ENCODE assay signal across 19 cellular contexts in genomic region chr19:52034051-52034728, GRCh38. TPM values are rescaled to one million over a fixed set of nuclear protein-coding genes. Genes with fewer than 3 reads are reported as not detected.
DNase-seq lines count a peak whose midpoint lies in the region; ATAC-seq and TF ChIP-seq lines count a peak whose summit lies in the region.
"Had no signal": no experiment of that assay in that cellular context is flagged by ENCODE, and none has a peak within 500 bp of the region (broad histone marks: within the 10 kb centered on the region; RNA-seq: fewer than 3 reads in every experiment).

No MANE protein-coding gene starts in this region.

- H3K27ac ChIP-seq in mammary epithelial cell (ENCODE audit: insufficient read depth, low read depth, low read length): no peak overlapping the region
- H3K27ac ChIP-seq in hepatocyte: no peak overlapping the region
- H3K27ac ChIP-seq: cardiac muscle cell, left ventricle myocardium inferior had no signal

- H3K4me1 ChIP-seq in mammary epithelial cell (ENCODE audit: insufficient read depth, low read length): no peaks in the 10 kb centered on the region
- no peaks in the 10 kb centered on the region for H3K4me1 ChIP-seq in hepatocyte (ENCODE audit: insufficient read depth)
- H3K4me1 ChIP-seq: left ventricle myocardium inferior had no signal

- peaks cover 33% of the 10 kb centered on the region for H3K36me3 ChIP-seq in mammary epithelial cell (ENCODE audit: insufficient read depth, low read length)
- peaks cover 25% of the 10 kb centered on the region for H3K36me3 ChIP-seq in hepatocyte (replicated peaks; ENCODE audit: insufficient read depth, low read depth)

- no peak overlapping the region for H3K27ac Mint-ChIP-seq in MCF 10A (ENCODE audit: low read depth, unreplicated experiment)
- H3K27ac Mint-ChIP-seq: activated naive CD8-positive, alpha-beta T cell; IgD-negative memory B cell; stimulated activated naive CD8-positive, alpha-beta T cell treated with anti-CD3 and anti-CD28 coated beads, Interleukin-15, Interleukin-2, amounts not matched to agents 100 ng/mL and 50 ng/mL, for 24 hours had no signal

- H3K79me2 ChIP-seq in mammary epithelial cell (ENCODE audit: insufficient read depth, low read length) (no peaks in the 10 kb centered on the region), hepatocyte (peaks cover 5% of the 10 kb centered on the region)

- in situ Hi-C loops in mammary epithelial cell (cut with MboI; ENCODE audit: low sequenced_read_pairs in 2 of 2): no loop called here

- no peak overlapping the region for H3K9ac ChIP-seq in mammary epithelial cell (ENCODE audit: insufficient read depth, low read length)

- POLR2A ChIA-PET in MCF 10A (lab: Yijun Ruan, JAX): no interaction called here

- H3K36me3 Mint-ChIP-seq in MCF 10A (ENCODE audit: insufficient read depth, unreplicated experiment): peaks cover 68% of the 10 kb centered on the region

- H2AFZ ChIP-seq in mammary epithelial cell (ENCODE audit: low read depth, low read length) (no peak overlapping the region), hepatocyte (no peak overlapping the region)

- intact Hi-C loops in MCF 10A (cut with micrococcal nuclease) (no loop called here), mammary epithelial cell (cut with micrococcal nuclease) (no loop called here)

- DNase-seq in MCF 10A (ENCODE audit: unreplicated experiment) (peak; percentile 5), mammary epithelial cell (no peak), astrocyte of the hippocampus (ENCODE audit: low read depth, low spot score) (peak; percentile 5), hepatocyte (ENCODE audit: low spot score) (no peak), HPDE6-E6E7 (ENCODE audit: extremely low spot score) (no peak), activated gamma-delta T cell (lab: John Stamatoyannopoulos, UW) (no peak), NCI-H2171 treated with DMSO at 0.1 percent for 48 hours (lab: John Stamatoyannopoulos, UW) (no peak)
- DNase-seq: ACHN; activated CD4-positive, alpha-beta T cell treated with anti-CD3 and anti-CD28 coated beads, Interleukin-2, amount 50 U/mL, for 1 hour; activated T-cell treated with anti-CD3 and anti-CD28 coated beads for 4 hours; left ventricle myocardium inferior; NCI-H774; RPMI8226; stimulated activated CD4-positive, alpha-beta T cell treated with anti-CD3 and anti-CD28 coated beads, Interleukin-15, amount 100 ng/mL, for 24 hours had no signal

- H4K20me1 ChIP-seq in mammary epithelial cell (ENCODE audit: insufficient read depth, low read length) (no peaks in the 10 kb centered on the region), hepatocyte (ENCODE audit: insufficient read depth, poor library complexity, severe bottlenecking) (no peaks in the 10 kb centered on the region)

- peaks cover 65% of the 10 kb centered on the region for H3K9me3 ChIP-seq in mammary epithelial cell (replicated peaks; ENCODE audit: insufficient read depth, low read length)
- H3K9me3 ChIP-seq in hepatocyte (ENCODE audit: low read depth): peaks cover 60% of the 10 kb centered on the region

- BruUV-seq in MCF 10A (replicated peaks; lab: Mats Ljungman, UMichigan) (no TSS peak), mammary epithelial cell (replicated peaks; lab: Mats Ljungman, UMichigan) (no TSS peak)

- 94% methylated on average over 12 of the region's 12 CpGs for WGBS in mammary epithelial cell (ENCODE audit: low coverage, missing lambda C conversion rate)
- WGBS in hepatocyte (ENCODE audit: low lambda C conversion rate, missing lambda C conversion rate): 99% methylated on average over 12 of the region's 12 CpGs

- H3K9me3 Mint-ChIP-seq in MCF 10A (ENCODE audit: unreplicated experiment): peaks cover 27% of the 10 kb centered on the region

- dilution Hi-C loops in mammary epithelial cell (cut with HindIII; ENCODE audit: low sequenced_read_pairs): no loop called here

- no peak overlapping the region for H3K4me3 Mint-ChIP-seq in MCF 10A (ENCODE audit: unreplicated experiment)
- H3K4me3 Mint-ChIP-seq: activated naive CD8-positive, alpha-beta T cell; IgD-negative memory B cell; stimulated activated naive CD8-positive, alpha-beta T cell treated with anti-CD3 and anti-CD28 coated beads, Interleukin-15, Interleukin-2, amounts not matched to agents 100 ng/mL and 50 ng/mL, for 24 hours had no signal

- H3K4me2 ChIP-seq in mammary epithelial cell (ENCODE audit: insufficient read depth, low read depth, low read length) (no peak overlapping the region), hepatocyte (no peak overlapping the region)

- CTCF ChIA-PET in MCF 10A (lab: Yijun Ruan, JAX): interaction anchor here (0.7 kb wide), 1 partner anchor 1759 kb away, joined by 3 read pairs; no protein-coding TSS in a partner anchor
- CTCF ChIA-PET in mammary epithelial cell (lab: Charles Lee; ENCODE audit: low non-redundant PET): no interaction called here

- H3K27me3 Mint-ChIP-seq in MCF 10A (ENCODE audit: insufficient read depth, unreplicated experiment): no peaks in the 10 kb centered on the region
- H3K27me3 Mint-ChIP-seq: activated naive CD8-positive, alpha-beta T cell; IgD-negative memory B cell; stimulated activated naive CD8-positive, alpha-beta T cell treated with anti-CD3 and anti-CD28 coated beads, Interleukin-15, Interleukin-2, amounts not matched to agents 100 ng/mL and 50 ng/mL, for 24 hours had no signal

- H3K4me1 Mint-ChIP-seq in MCF 10A (ENCODE audit: insufficient read depth, unreplicated experiment): no peaks in the 10 kb centered on the region

- H3K9me2 ChIP-seq in hepatocyte (replicated peaks; ENCODE audit: insufficient read depth): no peaks in the 10 kb centered on the region

- H3K27me3 ChIP-seq in mammary epithelial cell (ENCODE audit: insufficient read depth, low read length): no peaks in the 10 kb centered on the region
- H3K27me3 ChIP-seq in hepatocyte: no peaks in the 10 kb centered on the region
- H3K27me3 ChIP-seq: cardiac muscle cell had no signal

- ATAC-seq in GM18519 (IDR thresholded peaks at IDR 0.05; ENCODE audit: low FRiP score, unreplicated experiment): no peak

- H3K4me3 ChIP-seq in mammary epithelial cell (replicated peaks in 1 of 3; ENCODE audit: insufficient read depth in 1 of 3, low read depth in 2 of 3, low read length in 3 of 3) (no peak overlapping the region), hepatocyte (peak overlapping the region; percentile 14)
- H3K4me3 ChIP-seq: cardiac muscle cell, left ventricle myocardium inferior had no signal

- TF ChIP-seq CTCF in MCF 10A (IDR thresholded peaks at IDR 0.05; ENCODE audit: unreplicated experiment) (no peak), mammary epithelial cell (conservative IDR thresholded peaks at IDR 0.05 in 1 of 2, IDR thresholded peaks at IDR 0.05 in 1 of 2; ENCODE audit: extremely low read depth in 1 of 2, insufficient read depth in 1 of 2, low read depth in 1 of 2, low read length in 2 of 2) (no peak), hepatocyte (IDR thresholded peaks at IDR 0.05; ENCODE audit: poor library complexity) (no peak)

RNA-seq across cellular contexts. Expression of gene ZNF614, which starts 6.0 kb away (rescaled TPM):
- total RNA-seq in MCF 10A (2022) (10.2 and 10.3 TPM in 2 replicates), mammary epithelial cell (1 to 10 TPM; 8.7 to 9.1 TPM), hepatocyte (10.7 and 10.8 TPM in 2 replicates)
- polyA plus RNA-seq in mammary epithelial cell (4.7 TPM), hepatocyte (4.2 and 5.5 TPM in 2 replicates)
- polyA minus RNA-seq in mammary epithelial cell: 0.57 TPM

RNA-seq across cellular contexts. Expression of gene ZNF432, which starts 14.4 kb away (rescaled TPM):
- total RNA-seq in MCF 10A (2022) (17.2 and 25.4 TPM in 2 replicates), mammary epithelial cell (10 to 100 TPM in 1 of 2 donors, 1 to 10 TPM in 1; 9.3 to 26.5 TPM), hepatocyte (7.4 and 10.1 TPM in 2 replicates)
- polyA plus RNA-seq in mammary epithelial cell (2.2 TPM), hepatocyte (3.4 and 4.8 TPM in 2 replicates)
- 4.7 TPM for polyA minus RNA-seq in mammary epithelial cell

RNA-seq across cellular contexts. Expression of gene ZNF615, which starts 26.2 kb away (rescaled TPM):
- total RNA-seq in MCF 10A (2022) (7.3 and 9.0 TPM in 2 replicates), mammary epithelial cell (1 to 10 TPM; 7.3 to 9.5 TPM), hepatocyte (11.6 and 17.6 TPM in 2 replicates)
- polyA plus RNA-seq in mammary epithelial cell (2.5 TPM), hepatocyte (3.4 and 4.9 TPM in 2 replicates)
- 2.4 TPM for polyA minus RNA-seq in mammary epithelial cell

RNA-seq across cellular contexts. Expression of gene ZNF350, which starts 47.5 kb away (rescaled TPM):
- total RNA-seq in MCF 10A (2022) (7.0 and 8.9 TPM in 2 replicates), mammary epithelial cell (1 to 10 TPM; 7.7 to 8.8 TPM), hepatocyte (3.5 and 4.3 TPM in 2 replicates)
- polyA plus RNA-seq in mammary epithelial cell (3.0 TPM), hepatocyte (3.1 and 5.0 TPM in 2 replicates)
- polyA minus RNA-seq in mammary epithelial cell: not detected

Comparison
In these comparisons a context has a peak if more than half of its experiments do, and no peak if none do; other contexts are left out.
1. DNase-seq: peak in MCF 10A (single experiment) and astrocyte of the hippocampus (single experiment); none in mammary epithelial cell (single experiment), hepatocyte (single experiment), HPDE6-E6E7 (single experiment), activated gamma-delta T cell (single experiment) and NCI-H2171 treated with DMSO at 0.1 percent for 48 hours (single experiment).